ENCODE assay signal across 14 cellular contexts in the genomic region with DNA sequence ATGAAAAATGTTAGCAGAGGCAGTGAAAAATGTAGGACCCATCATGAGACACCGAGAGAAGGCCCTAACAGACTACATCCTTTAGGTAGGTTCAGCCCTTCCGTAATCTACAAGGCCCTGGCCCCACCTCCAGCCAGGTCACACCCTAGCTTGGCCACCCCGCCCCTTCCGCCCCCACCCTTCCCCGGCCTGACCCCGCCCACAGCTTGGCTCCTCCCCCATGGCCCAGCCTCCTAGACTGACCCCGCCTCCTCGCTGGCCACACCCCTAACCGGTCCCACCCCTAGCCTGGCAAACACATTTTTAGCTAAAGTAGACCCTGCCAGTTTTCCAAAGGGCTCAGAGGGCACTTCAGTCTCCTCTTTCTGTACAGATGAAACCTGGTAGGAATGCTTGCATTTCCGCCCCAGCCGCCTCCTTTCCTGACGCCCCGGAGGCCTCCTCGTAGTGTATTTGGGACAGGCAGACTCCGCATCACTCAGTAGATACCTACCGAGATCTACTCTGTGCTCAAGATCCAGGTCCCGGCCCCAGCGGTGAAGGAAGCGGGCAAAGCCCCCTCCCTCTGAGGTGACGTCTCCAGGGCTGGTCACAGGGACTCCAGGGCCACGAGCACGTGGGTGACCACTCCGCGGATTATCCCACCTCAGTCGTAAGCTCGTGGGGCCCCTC.
A peak's percentile ranks its signal among the peaks of the same experiment; 100 is the strongest.
DNase-seq lines count a peak whose midpoint lies in the region; ATAC-seq and TF ChIP-seq lines count a peak whose summit lies in the region.
"Had no signal": no experiment of that assay in that cellular context is flagged by ENCODE, and none has a peak within 500 bp of the region (broad histone marks: within the 10 kb centered on the region; RNA-seq: fewer than 3 reads in every experiment).

No MANE protein-coding gene starts in this region.

- no peaks in the 10 kb centered on the region for H3K79me2 ChIP-seq in SK-N-SH (ENCODE audit: insufficient read depth)

- no peak overlapping the region for H3K4me3 ChIP-seq in SK-N-SH (ENCODE audit: low read depth in 2 of 2, low read length in 1 of 2)
- no peak overlapping the region for H3K4me3 ChIP-seq in RWPE2 (ENCODE audit: severe bottlenecking)
- no peak overlapping the region for H3K4me3 ChIP-seq in mucosa of descending colon
- H3K4me3 ChIP-seq in gastrocnemius medialis: no peak overlapping the region
- H3K4me3 ChIP-seq: gastroesophageal sphincter, upper lobe of left lung had no signal

- in situ Hi-C loops in GM13976 (cut with MboI; ENCODE audit: low sequenced_read_pairs, unreplicated experiment) (no loop called here), gastrocnemius medialis (cut with MboI; ENCODE audit: low sequenced_read_pairs in 4 of 4) (no loop called here)

- TF ChIP-seq RAD21 in SK-N-SH (IDR thresholded peaks at IDR 0.05; ENCODE audit: low read length): no peak

- DNase-seq in SK-N-SH (peak; percentile 77), GM13976 (ENCODE audit: low spot score) (peak; percentile 59), RWPE2 (ENCODE audit: low spot score) (no peak), mucosa of descending colon (peak in 2 of 3 donors; percentile 20 to 45), NCI-H1436 treated with DMSO at 0.1 percent for 48 hours (lab: John Stamatoyannopoulos, UW) (no peak), gastrocnemius medialis (no peak), DMS79 (lab: John Stamatoyannopoulos, UW) (no peak)
- DNase-seq: activated effector memory CD4-positive, alpha-beta T cell treated with anti-CD3 and anti-CD28 coated beads, Interleukin-2, amount 50 U/mL, for 16 hours; left cardiac atrium; NCI-H1048; upper lobe of left lung had no signal

- TF ChIP-seq EP300 in SK-N-SH (IDR thresholded peaks at IDR 0.05; ENCODE audit: borderline replicate concordance in 1 of 2, low read depth in 1 of 2, low read length in 1 of 2): no peak

- no peaks in the 10 kb centered on the region for H3K27me3 ChIP-seq in SK-N-SH (ENCODE audit: insufficient read depth)
- peaks cover 9% of the 10 kb centered on the region for H3K27me3 ChIP-seq in RWPE2 (ENCODE audit: insufficient read depth, poor library complexity, severe bottlenecking)
- H3K27me3 ChIP-seq in gastrocnemius medialis: no peaks in the 10 kb centered on the region
- H3K27me3 ChIP-seq: gastroesophageal sphincter, upper lobe of left lung had no signal

- TF ChIP-seq POLR2A in gastrocnemius medialis (IDR thresholded peaks at IDR 0.05): no peak

- TF ChIP-seq CTCF in SK-N-SH (IDR thresholded peaks at IDR 0.05) (no peak), GM13976 (IDR thresholded peaks at IDR 0.05; ENCODE audit: borderline replicate concordance, control extremely low read depth, extremely low read depth, insufficient read depth, missing control alignments) (no peak), RWPE2 (IDR thresholded peaks at IDR 0.05; ENCODE audit: poor library complexity, severe bottlenecking) (no peak), mucosa of descending colon (IDR thresholded peaks at IDR 0.05) (no peak), gastrocnemius medialis (IDR thresholded peaks at IDR 0.05 in 4 of 5, conservative IDR thresholded peaks at IDR 0.05 in 1 of 5) (no peak)

- H3K27ac ChIP-seq in SK-N-SH (ENCODE audit: low read depth in 2 of 2, low read length in 1 of 2) (no peak overlapping the region), RWPE2 (ENCODE audit: poor library complexity, severe bottlenecking) (no peak overlapping the region), gastrocnemius medialis (no peak overlapping the region)
- H3K27ac ChIP-seq: gastroesophageal sphincter, upper lobe of left lung had no signal

- H3K4me1 ChIP-seq in SK-N-SH (ENCODE audit: control insufficient read depth in 1 of 2, insufficient read depth in 2 of 2, low read depth in 1 of 2, low read length in 1 of 2) (peaks cover 3 to 7% of the 10 kb centered on the region in 2 experiments; a peak in 2 of 4 replicates), RWPE2 (ENCODE audit: insufficient read depth, poor library complexity, severe bottlenecking) (no peaks in the 10 kb centered on the region), mucosa of descending colon (ENCODE audit: low read depth) (no peaks in the 10 kb centered on the region), gastrocnemius medialis (no peaks in the 10 kb centered on the region)
- H3K4me1 ChIP-seq: upper lobe of left lung had no signal

- POLR2A ChIA-PET in SK-N-SH (lab: Yijun Ruan, JAX): no interaction called here

- H2AFZ ChIP-seq in SK-N-SH (ENCODE audit: low read depth): no peak overlapping the region

- no peaks in the 10 kb centered on the region for H3K9me2 ChIP-seq in SK-N-SH

- CTCF ChIA-PET in SK-N-SH (lab: Yijun Ruan, JAX): no interaction called here

- ATAC-seq in SK-N-SH treated with all-trans-retinoic acid at 6 μM for 48 hours (no peak; the same call in 2 of the 3 replicates), RWPE2 (ENCODE audit: low read depth) (peak; percentile 56), mucosa of descending colon (peak; percentile 67), gastrocnemius medialis (no peak)
- ATAC-seq: gastroesophageal sphincter, sciatic nerve had no signal

- H3K36me3 ChIP-seq in SK-N-SH (replicated peaks in 1 of 2; ENCODE audit: control insufficient read depth in 1 of 2, insufficient read depth in 2 of 2, low read length in 1 of 2): no peaks in the 10 kb centered on the region
- H3K36me3 ChIP-seq in RWPE2 (ENCODE audit: low read depth): no peaks in the 10 kb centered on the region
- no peaks in the 10 kb centered on the region for H3K36me3 ChIP-seq in mucosa of descending colon (ENCODE audit: low read depth)
- no peaks in the 10 kb centered on the region for H3K36me3 ChIP-seq in gastrocnemius medialis
- H3K36me3 ChIP-seq: gastroesophageal sphincter, upper lobe of left lung had no signal

- no peak overlapping the region for H3K4me2 ChIP-seq in SK-N-SH

- intact Hi-C loops in mucosa of descending colon (cut with DNase I, micrococcal nuclease): no loop called here
- intact Hi-C loops in gastrocnemius medialis (cut with DNase I; ENCODE audit: low total_unique reads): no loop called here

- no peaks in the 10 kb centered on the region for H3K9me3 ChIP-seq in SK-N-SH
- H3K9me3 ChIP-seq in RWPE2 (ENCODE audit: severe bottlenecking): no peaks in the 10 kb centered on the region
- no peaks in the 10 kb centered on the region for H3K9me3 ChIP-seq in mucosa of descending colon
- H3K9me3 ChIP-seq in gastrocnemius medialis: no peaks in the 10 kb centered on the region
- H3K9me3 ChIP-seq: gastroesophageal sphincter, upper lobe of left lung had no signal

- H3F3A ChIP-seq in SK-N-SH (replicated peaks; ENCODE audit: insufficient read depth): no peaks in the 10 kb centered on the region

- no peak overlapping the region for H3K9ac ChIP-seq in SK-N-SH

- 90% methylated on average over 14 of the region's 26 CpGs for WGBS in SK-N-SH (ENCODE audit: low lambda C conversion rate)

- no peaks in the 10 kb centered on the region for H4K20me1 ChIP-seq in SK-N-SH (ENCODE audit: insufficient read depth)

TF ChIP-seq in SK-N-SH, 30 proteins besides CTCF, POLR2A, EP300 and RAD21:
- TF ChIP-seq TCF12 (IDR thresholded peaks at IDR 0.05): no peak
- no peak for TF ChIP-seq MXI1 (IDR thresholded peaks at IDR 0.05; ENCODE audit: low read depth, low read length)
- no peak for TF ChIP-seq NFIC (IDR thresholded peaks at IDR 0.05; ENCODE audit: borderline replicate concordance)

TF ChIP-seq in SK-N-SH treated with all-trans-retinoic acid at 6 μM for 48 hours, 23 proteins besides CTCF, POLR2A, EP300 and RAD21 (continues in another document):
- TF ChIP-seq, protein P1, sequence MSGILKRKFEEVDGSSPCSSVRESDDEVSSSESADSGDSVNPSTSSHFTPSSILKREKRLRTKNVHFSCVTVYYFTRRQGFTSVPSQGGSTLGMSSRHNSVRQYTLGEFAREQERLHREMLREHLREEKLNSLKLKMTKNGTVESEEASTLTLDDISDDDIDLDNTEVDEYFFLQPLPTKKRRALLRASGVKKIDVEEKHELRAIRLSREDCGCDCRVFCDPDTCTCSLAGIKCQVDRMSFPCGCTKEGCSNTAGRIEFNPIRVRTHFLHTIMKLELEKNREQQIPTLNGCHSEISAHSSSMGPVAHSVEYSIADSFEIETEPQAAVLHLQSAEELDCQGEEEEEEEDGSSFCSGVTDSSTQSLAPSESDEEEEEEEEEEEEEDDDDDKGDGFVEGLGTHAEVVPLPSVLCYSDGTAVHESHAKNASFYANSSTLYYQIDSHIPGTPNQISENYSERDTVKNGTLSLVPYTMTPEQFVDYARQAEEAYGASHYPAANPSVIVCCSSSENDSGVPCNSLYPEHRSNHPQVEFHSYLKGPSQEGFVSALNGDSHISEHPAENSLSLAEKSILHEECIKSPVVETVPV (CRISPR knock-in tag; IDR thresholded peaks at IDR 0.05): no peak
- TF ChIP-seq, protein P2, sequence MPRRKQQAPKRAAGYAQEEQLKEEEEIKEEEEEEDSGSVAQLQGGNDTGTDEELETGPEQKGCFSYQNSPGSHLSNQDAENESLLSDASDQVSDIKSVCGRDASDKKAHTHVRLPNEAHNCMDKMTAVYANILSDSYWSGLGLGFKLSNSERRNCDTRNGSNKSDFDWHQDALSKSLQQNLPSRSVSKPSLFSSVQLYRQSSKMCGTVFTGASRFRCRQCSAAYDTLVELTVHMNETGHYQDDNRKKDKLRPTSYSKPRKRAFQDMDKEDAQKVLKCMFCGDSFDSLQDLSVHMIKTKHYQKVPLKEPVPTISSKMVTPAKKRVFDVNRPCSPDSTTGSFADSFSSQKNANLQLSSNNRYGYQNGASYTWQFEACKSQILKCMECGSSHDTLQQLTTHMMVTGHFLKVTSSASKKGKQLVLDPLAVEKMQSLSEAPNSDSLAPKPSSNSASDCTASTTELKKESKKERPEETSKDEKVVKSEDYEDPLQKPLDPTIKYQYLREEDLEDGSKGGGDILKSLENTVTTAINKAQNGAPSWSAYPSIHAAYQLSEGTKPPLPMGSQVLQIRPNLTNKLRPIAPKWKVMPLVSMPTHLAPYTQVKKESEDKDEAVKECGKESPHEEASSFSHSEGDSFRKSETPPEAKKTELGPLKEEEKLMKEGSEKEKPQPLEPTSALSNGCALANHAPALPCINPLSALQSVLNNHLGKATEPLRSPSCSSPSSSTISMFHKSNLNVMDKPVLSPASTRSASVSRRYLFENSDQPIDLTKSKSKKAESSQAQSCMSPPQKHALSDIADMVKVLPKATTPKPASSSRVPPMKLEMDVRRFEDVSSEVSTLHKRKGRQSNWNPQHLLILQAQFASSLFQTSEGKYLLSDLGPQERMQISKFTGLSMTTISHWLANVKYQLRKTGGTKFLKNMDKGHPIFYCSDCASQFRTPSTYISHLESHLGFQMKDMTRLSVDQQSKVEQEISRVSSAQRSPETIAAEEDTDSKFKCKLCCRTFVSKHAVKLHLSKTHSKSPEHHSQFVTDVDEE (CRISPR knock-in tag; IDR thresholded peaks at IDR 0.05): no peak

Comparison
In these comparisons a context has a peak if more than half of its experiments do, and no peak if none do; other contexts are left out.
1. DNase-seq: peak in SK-N-SH (single experiment), GM13976 (single experiment) and mucosa of descending colon (2 of 3); none in RWPE2 (single experiment), NCI-H1436 treated with DMSO at 0.1 percent for 48 hours (single experiment), gastrocnemius medialis (0 of 2) and DMS79 (single experiment).
2. ATAC-seq: peak in RWPE2 (single experiment) and mucosa of descending colon (single experiment); none in SK-N-SH treated with all-trans-retinoic acid at 6 μM for 48 hours (single experiment) and gastrocnemius medialis (0 of 2).